8 cellular contexts compared by ENCODE assay signal in genomic region chr16:67177743-67178699, GRCh38. TPM values are rescaled to one million over a fixed set of nuclear protein-coding genes. Genes with fewer than 3 reads are reported as not detected.
DNase-seq lines count a peak whose midpoint lies in the region; ATAC-seq and TF ChIP-seq lines count a peak whose summit lies in the region.

No MANE protein-coding gene starts in this region.

- H3K9me2 ChIP-seq in HCT116 (ENCODE audit: insufficient read depth): no peaks in the 10 kb centered on the region

- H3K9me3 Mint-ChIP-seq in activated naive CD8-positive, alpha-beta T cell (ENCODE audit: low read depth): no peaks in the 10 kb centered on the region

- H3K36me3 Mint-ChIP-seq in activated naive CD8-positive, alpha-beta T cell: peaks cover 2% of the 10 kb centered on the region

- H2AK5ac ChIP-seq in trophoblast cell (ENCODE audit: low read length): no peak overlapping the region

- H3K4me1 Mint-ChIP-seq in activated naive CD8-positive, alpha-beta T cell (ENCODE audit: low read depth): peaks cover 19% of the 10 kb centered on the region

- H4K20me1 ChIP-seq in HCT116 (ENCODE audit: insufficient read depth): no peaks in the 10 kb centered on the region

- H4K12ac ChIP-seq in trophoblast cell (ENCODE audit: low read depth, low read length): no peak overlapping the region

- no TSS peak for BruUV-seq in HCT116 (replicated peaks; lab: Mats Ljungman, UMichigan)

- CTCF ChIA-PET in HCT116 (lab: Charles Lee): interaction anchor here (0.7 to 3.4 kb wide), 7 partner anchors 8 to 235 kb away, joined by 3 to 14 read pairs (median 5); partner anchors contain the start of genes ELMO3 and NOL3

- H3K9ac ChIP-seq in HCT116 (ENCODE audit: low read length): peak overlapping the region; percentile 77
- no peak overlapping the region for H3K9ac ChIP-seq in trophoblast cell (ENCODE audit: low read length)

- TF ChIP-seq RAD21 in HCT116 (IDR thresholded peaks at IDR 0.05; ENCODE audit: low read depth): no peak

- H3K4ac ChIP-seq in trophoblast cell (ENCODE audit: low read depth, low read length): no peak overlapping the region

- peak overlapping the region; percentile 95 for H3K27ac ChIP-seq in HCT116 (ENCODE audit: low read depth, low read length)
- no peak overlapping the region for H3K27ac ChIP-seq in trophoblast cell (ENCODE audit: low read depth, low read length)

- H3K4me2 ChIP-seq in HCT116 (ENCODE audit: low read length) (peak overlapping the region; percentile 93), trophoblast cell (ENCODE audit: low read length) (peak overlapping the region; percentile 69)

- TF ChIP-seq POLR2A in HCT116 (IDR thresholded peaks at IDR 0.05; ENCODE audit: borderline replicate concordance, extremely low read depth, insufficient read depth, insufficient read length): peak; percentile 82

- H3K23ac ChIP-seq in trophoblast cell (ENCODE audit: low read length): no peak overlapping the region

- H3K9me3 ChIP-seq in HCT116 (ENCODE audit: control insufficient read depth in 1 of 2, insufficient read depth in 1 of 2, low read depth in 1 of 2, low read length in 2 of 2) (no peaks in the 10 kb centered on the region), trophoblast cell (ENCODE audit: insufficient read depth, low read depth, low read length) (peaks cover 5% of the 10 kb centered on the region)

- H2BK12ac ChIP-seq in trophoblast cell (ENCODE audit: low read length): no peak overlapping the region

- no peak overlapping the region for H4K91ac ChIP-seq in trophoblast cell (ENCODE audit: low read depth, low read length)

- H3K4me3 Mint-ChIP-seq in activated naive CD8-positive, alpha-beta T cell: peak overlapping the region; percentile 54

- peak overlapping the region; percentile 25 for H4K8ac ChIP-seq in trophoblast cell (ENCODE audit: low read depth, low read length)

- H3K27me3 ChIP-seq in HCT116 (ENCODE audit: insufficient read depth, low read length) (no peaks in the 10 kb centered on the region), trophoblast cell (ENCODE audit: insufficient read depth, low read length) (peaks cover 20% of the 10 kb centered on the region)

- H3K79me2 ChIP-seq in HCT116 (ENCODE audit: insufficient read depth, low read length) (peaks cover 9% of the 10 kb centered on the region), trophoblast cell (ENCODE audit: control insufficient read depth, insufficient read depth, low read length, poor library complexity) (no peaks in the 10 kb centered on the region)

- no peak overlapping the region for H3K27ac Mint-ChIP-seq in activated naive CD8-positive, alpha-beta T cell

- H3K4me3 ChIP-seq in HCT116 (replicated peaks in 1 of 2; ENCODE audit: low read depth in 1 of 2, low read length in 2 of 2) (peak overlapping the region; percentile 46 to 67), trophoblast cell (ENCODE audit: low read depth, low read length) (peak overlapping the region; percentile 61)

- TF ChIP-seq CTCF in HCT116 (IDR thresholded peaks at IDR 0.05 in 2 of 3, conservative IDR thresholded peaks at IDR 0.05 in 1 of 3; ENCODE audit: borderline replicate concordance in 1 of 3, insufficient read depth in 1 of 3, low read depth in 2 of 3, low read length in 2 of 3): 0 out of 6 replicates have a peak, but pooled peaks of 1 of the 3 experiments have one; percentile 6

- no peak overlapping the region for H3K18ac ChIP-seq in trophoblast cell (ENCODE audit: low read length)

- DNase-seq in HCT116 (ENCODE audit: low read depth, low spot score) (peak; percentile 93), NCI-H748 (lab: John Stamatoyannopoulos, UW; ENCODE audit: unreplicated experiment) (peak; percentile 95), Right ventricle myocardium superior (peak; percentile 73), trophoblast cell (peak; percentile 95 to 96)

- H2BK120ac ChIP-seq in trophoblast cell (ENCODE audit: insufficient read depth, low read length, poor library complexity): no peak overlapping the region

- H2BK5ac ChIP-seq in trophoblast cell (ENCODE audit: low read depth, low read length, poor library complexity): no peak overlapping the region

- H3K4me1 ChIP-seq in HCT116 (ENCODE audit: control insufficient read depth in 1 of 2, insufficient read depth in 2 of 2, low read length in 2 of 2) (peaks cover 48 to 78% of the 10 kb centered on the region in 2 experiments), trophoblast cell (ENCODE audit: control insufficient read depth in 1 of 2, insufficient read depth in 2 of 2, low read length in 2 of 2) (peaks cover 13 to 21% of the 10 kb centered on the region in 2 experiments)

- 0 out of 4 replicates have a peak, but pooled peaks cover 0 to 6% of the 10 kb centered on the region in 2 experiments for H3K36me3 ChIP-seq in HCT116 (ENCODE audit: control insufficient read depth in 1 of 2, insufficient read depth in 2 of 2, low read length in 2 of 2)
- H3K36me3 ChIP-seq in trophoblast cell (ENCODE audit: control insufficient read depth in 1 of 2, insufficient read depth in 2 of 2, low read length in 2 of 2): peaks cover 2 to 8% of the 10 kb centered on the region in 2 experiments

- RAD21 ChIA-PET in HCT116 (lab: Charles Lee; ENCODE audit: low non-redundant PET in 1 of 2, low total read pairs in 2 of 2, uncharacterized antibody in 2 of 2, unreplicated experiment in 2 of 2): interaction anchor here in 1 of 2 experiments (0.6 kb wide), 1 partner anchor 208 kb away, joined by 3 read pairs; no protein-coding TSS in a partner anchor

- peaks cover 25% of the 10 kb centered on the region for H3K27me3 Mint-ChIP-seq in activated naive CD8-positive, alpha-beta T cell

- POLR2A ChIA-PET in HCT116 (lab: Charles Lee): interaction anchor here (0.6 to 1.4 kb wide), 6 partner anchors 8 to 275 kb away, joined by 3 to 5 read pairs (median 3); partner anchors contain the start of genes FHOD1 and NOL3

- H3K14ac ChIP-seq in trophoblast cell (ENCODE audit: low read length): no peak overlapping the region

- intact Hi-C loops in HCT116 (cut with micrococcal nuclease): no loop called here
- intact Hi-C loops in Right ventricle myocardium superior (cut with DNase I): no loop called here

- no CpG with 5 or more reads among the region's 73 CpGs for WGBS in trophoblast cell (ENCODE audit: extremely low coverage, insufficient coverage, insufficient read length)

- H3K79me1 ChIP-seq in trophoblast cell (ENCODE audit: low read length): no peaks in the 10 kb centered on the region

- ATAC-seq in HCT116: peak; percentile 79
- ATAC-seq in Right ventricle myocardium superior (ENCODE audit: poor library complexity): peak; percentile 48
- ATAC-seq in GM21381 (IDR thresholded peaks at IDR 0.05; ENCODE audit: unreplicated experiment): no peak
- no peak for ATAC-seq in HG02763 (IDR thresholded peaks at IDR 0.05; ENCODE audit: unreplicated experiment)
- ATAC-seq in GM21576 (IDR thresholded peaks at IDR 0.05; ENCODE audit: unreplicated experiment): no peak

- no peak overlapping the region for H2AFZ ChIP-seq in HCT116 (ENCODE audit: low read depth, low read length, poor library complexity, severe bottlenecking)
- no peak overlapping the region for H2AFZ ChIP-seq in trophoblast cell (ENCODE audit: insufficient read depth, low read length, poor library complexity)

TF ChIP-seq in HCT116, 20 proteins besides CTCF, POLR2A, EP300 and RAD21:
- TF ChIP-seq ZFX (IDR thresholded peaks at IDR 0.05) (peak; percentile 56; the same call in 1 of the 2 replicates), ZBTB33 (IDR thresholded peaks at IDR 0.05; ENCODE audit: extremely low read depth, insufficient replicate concordance, low read length) (peak; percentile 43), YY1 (IDR thresholded peaks at IDR 0.05; ENCODE audit: extremely low read depth, insufficient replicate concordance, low read depth, low read length) (peak; percentile 50), POLR2AphosphoS5 (IDR thresholded peaks at IDR 0.05; ENCODE audit: low read depth, low read length) (peak; percentile 95), MAX (IDR thresholded peaks at IDR 0.05) (no peak)

RNA-seq across cellular contexts. Expression of gene MATCAP1, which starts 5.7 kb away (rescaled TPM):
- total RNA-seq in HCT116 (2021; ENCODE audit: unreplicated experiment) (38.7 TPM), Right ventricle myocardium superior (7.7 TPM)
- 29.7 and 41.0 TPM in 2 replicates for polyA plus RNA-seq in HCT116 (2012)
- polyA plus RNA-seq in trophoblast cell (2013): 14.8 and 15.3 TPM in 2 replicates

RNA-seq across cellular contexts. Expression of gene NOL3, which starts 7.7 kb away (rescaled TPM):
- 54.0 TPM for total RNA-seq in HCT116 (2021; ENCODE audit: unreplicated experiment)
- 76.0 and 87.8 TPM in 2 replicates for polyA plus RNA-seq in HCT116 (2012)
- 105 TPM for total RNA-seq in Right ventricle myocardium superior
- 4.9 and 5.2 TPM in 2 replicates for polyA plus RNA-seq in trophoblast cell (2013)

RNA-seq across cellular contexts. Expression of gene EXOC3L1, which starts 11.9 kb away (rescaled TPM):
- 0.30 TPM for total RNA-seq in HCT116 (2021; ENCODE audit: unreplicated experiment)
- 0.14 and 0.16 TPM in 2 replicates for polyA plus RNA-seq in HCT116 (2012)
- 2.3 TPM for total RNA-seq in Right ventricle myocardium superior
- 0.21 and 0.33 TPM in 2 replicates for polyA plus RNA-seq in trophoblast cell (2013)

RNA-seq across cellular contexts. Expression of gene HSF4, which starts 13.5 kb away (rescaled TPM):
- total RNA-seq in HCT116 (2021; ENCODE audit: unreplicated experiment) (46.6 TPM), Right ventricle myocardium superior (62.9 TPM)
- polyA plus RNA-seq in HCT116 (2012): 32.7 and 36.2 TPM in 2 replicates
- polyA plus RNA-seq in trophoblast cell (2013): 4.6 and 5.1 TPM in 2 replicates

RNA-seq across cellular contexts. Expression of gene E2F4, which starts 13.9 kb away (rescaled TPM):
- 114 TPM for total RNA-seq in HCT116 (2021; ENCODE audit: unreplicated experiment)
- polyA plus RNA-seq in HCT116 (2012): 92.8 and 99.8 TPM in 2 replicates
- total RNA-seq in Right ventricle myocardium superior: 34.8 TPM
- polyA plus RNA-seq in trophoblast cell (2013): 33.7 and 35.5 TPM in 2 replicates

Comparison
In these comparisons a context has a peak if more than half of its experiments do, and no peak if none do; other contexts are left out.
1. ATAC-seq: peak in HCT116 (single experiment) and Right ventricle myocardium superior (single experiment); none in GM21381 (single experiment), HG02763 (single experiment) and GM21576 (single experiment).
2. Peak in every context shown above with its lines, with median percentiles within 50 percentile points of each other: DNase-seq.